In genomic region chr17:27294689-27295630, GRCh38 we compare ENCODE assay signal across 8 cellular contexts. TPM values are rescaled to one million over a fixed set of nuclear protein-coding genes. Genes with fewer than 3 reads are reported as not detected.
DNase-seq lines count a peak whose midpoint lies in the region; ATAC-seq and FAIRE-seq lines count a peak whose summit lies in the region.

No MANE protein-coding gene starts in this region.

- FAIRE-seq in urothelium cell line (lab: Jason Lieb, UNC) = no peak

- DNase-seq in DMS153 (lab: John Stamatoyannopoulos, UW) (peak; percentile 60), HPDE6-E6E7 (ENCODE audit: extremely low spot score) (peak; percentile 48), NOMO-1 treated with DMSO at 0.1 percent for 48 hours (lab: John Stamatoyannopoulos, UW; ENCODE audit: unreplicated experiment) (peak; percentile 86), fibroblast of peridontal ligament (ENCODE audit: extremely low read depth) (peak; percentile 92), urothelium cell line (ENCODE audit: low spot score) (peak; percentile 60)
- DNase-seq in activated T-cell treated with anti-CD3 and anti-CD28 coated beads, Interleukin-2, amount 50 U/mL, for 72 hours = peak; percentile 34 to 40
- DNase-seq in natural killer cell treated with Interleukin-12 subunit alpha and Interleukin-12 subunit beta and Interleukin-15 and Interleukin-18, amount 100 ng/mL, for 72 hours (ENCODE audit: low spot score) = peak; percentile 67

- peak overlapping the region; percentile 97 to 100 for H3K4me3 Mint-ChIP-seq in activated T-cell treated with anti-CD3 and anti-CD28 coated beads, Interleukin-2, amount 50 U/mL, for 72 hours
- H3K4me3 Mint-ChIP-seq in natural killer cell treated with Interleukin-12 subunit alpha and Interleukin-12 subunit beta and Interleukin-15 and Interleukin-18, amount 100 ng/mL, for 72 hours = peak overlapping the region; percentile 94

- peak; percentile 27 for ATAC-seq in GM19468 (IDR thresholded peaks at IDR 0.05; ENCODE audit: extremely low read depth, unreplicated experiment)
- peak; percentile 34 to 43 for ATAC-seq in activated T-cell treated with anti-CD3 and anti-CD28 coated beads, Interleukin-2, amount 50 U/mL, for 72 hours (replicated peaks in 1 of 2)
- peak; percentile 43 to 57 for ATAC-seq in natural killer cell treated with Interleukin-12 subunit alpha and Interleukin-12 subunit beta and Interleukin-15 and Interleukin-18, amount 100 ng/mL, for 72 hours

- peaks cover 50% of the 10 kb centered on the region for H3K4me1 Mint-ChIP-seq in activated T-cell treated with anti-CD3 and anti-CD28 coated beads, Interleukin-2, amount 50 U/mL, for 72 hours (ENCODE audit: low read depth)
- H3K4me1 Mint-ChIP-seq in natural killer cell treated with Interleukin-12 subunit alpha and Interleukin-12 subunit beta and Interleukin-15 and Interleukin-18, amount 100 ng/mL, for 72 hours (ENCODE audit: low read depth in 2 of 2) = peaks cover 40 to 51% of the 10 kb centered on the region in 2 donors

- no peaks in the 10 kb centered on the region for H3K27me3 Mint-ChIP-seq in activated T-cell treated with anti-CD3 and anti-CD28 coated beads, Interleukin-2, amount 50 U/mL, for 72 hours (ENCODE audit: low read depth)
- H3K27me3 Mint-ChIP-seq in natural killer cell treated with Interleukin-12 subunit alpha and Interleukin-12 subunit beta and Interleukin-15 and Interleukin-18, amount 100 ng/mL, for 72 hours = no peaks in the 10 kb centered on the region

- no peaks in the 10 kb centered on the region for H3K9me3 Mint-ChIP-seq in activated T-cell treated with anti-CD3 and anti-CD28 coated beads, Interleukin-2, amount 50 U/mL, for 72 hours
- H3K9me3 Mint-ChIP-seq in natural killer cell treated with Interleukin-12 subunit alpha and Interleukin-12 subunit beta and Interleukin-15 and Interleukin-18, amount 100 ng/mL, for 72 hours = no peaks in the 10 kb centered on the region

- peaks cover 4 to 6% of the 10 kb centered on the region in 2 donors for H3K36me3 Mint-ChIP-seq in activated T-cell treated with anti-CD3 and anti-CD28 coated beads, Interleukin-2, amount 50 U/mL, for 72 hours (ENCODE audit: insufficient read depth in 2 of 2)
- peaks cover 7% of the 10 kb centered on the region for H3K36me3 Mint-ChIP-seq in natural killer cell treated with Interleukin-12 subunit alpha and Interleukin-12 subunit beta and Interleukin-15 and Interleukin-18, amount 100 ng/mL, for 72 hours

- H3K27ac Mint-ChIP-seq in activated T-cell treated with anti-CD3 and anti-CD28 coated beads, Interleukin-2, amount 50 U/mL, for 72 hours = peak overlapping the region; percentile 100
- H3K27ac Mint-ChIP-seq in natural killer cell treated with Interleukin-12 subunit alpha and Interleukin-12 subunit beta and Interleukin-15 and Interleukin-18, amount 100 ng/mL, for 72 hours = peak overlapping the region; percentile 97 to 99

RNA-seq across cellular contexts. Expression of gene WSB1, which starts 1.0 kb away (rescaled TPM):
- 100 to 1,000 TPM; 104 to 126 TPM for total RNA-seq in activated T-cell treated with anti-CD3 and anti-CD28 coated beads, Interleukin-2, amount 50 U/mL, for 72 hours
- 100 to 1,000 TPM; 129 to 174 TPM for total RNA-seq in natural killer cell treated with Interleukin-12 subunit alpha and Interleukin-12 subunit beta and Interleukin-15 and Interleukin-18, amount 100 ng/mL, for 72 hours

Comparison
In these comparisons a context has a peak if more than half of its experiments do, and no peak if none do; other contexts are left out.
1. Peak in every context shown above with its lines: DNase-seq and ATAC-seq.
2. DNase-seq: peak in every context shown above with its lines; median percentile 92 in fibroblast of peridontal ligament; 86 in NOMO-1 treated with DMSO at 0.1 percent for 48 hours; 67 in natural killer cell treated with Interleukin-12 subunit alpha and Interleukin-12 subunit beta and Interleukin-15 and Interleukin-18, amount 100 ng/mL, for 72 hours; 60 in DMS153; 60 in urothelium cell line; 48 in HPDE6-E6E7; 37 in activated T-cell treated with anti-CD3 and anti-CD28 coated beads, Interleukin-2, amount 50 U/mL, for 72 hours.